In genomic region chr13:46181799-46182490, GRCh38 we compare ENCODE assay signal across 8 cellular contexts. TPM values are rescaled to one million over a fixed set of nuclear protein-coding genes. Genes with fewer than 3 reads are reported as not detected.
DNase-seq lines count a peak whose midpoint lies in the region; ATAC-seq lines count a peak whose summit lies in the region.

LCP1 (minus strand) TSS chr13:46182177; CDS start chr13:46159662, 22,515 bp downstream.

- H3K27ac ChIP-seq in CD8-positive, alpha-beta memory T cell (ENCODE audit: low read depth, low read length), result peak within 1 kb of the TSS; percentile 82

- peak within 1 kb of the TSS; percentile 97 to 100 (median 98) for H3K4me3 Mint-ChIP-seq in CD8-positive, alpha-beta memory T cell

- no peaks in the 10 kb centered on the region for H3K9me3 ChIP-seq in CD8-positive, alpha-beta memory T cell (ENCODE audit: low read length)

- CTCF ChIA-PET in CD8-positive, alpha-beta memory T cell (lab: Charles Lee), result interaction anchor here (0.7 to 8.5 kb wide), 9 partner anchors 11 to 140 kb away, joined by 3 to 105 read pairs (median 5); no protein-coding TSS in a partner anchor

- H3K4me1 ChIP-seq in CD8-positive, alpha-beta memory T cell (ENCODE audit: insufficient read depth, low read length), result peaks cover 44% of the 10 kb centered on the region

- H3K9me3 Mint-ChIP-seq in CD8-positive, alpha-beta memory T cell, result no peaks in the 10 kb centered on the region

- peak within 1 kb of the TSS; percentile 81 for H3K4me3 ChIP-seq in CD8-positive, alpha-beta memory T cell (ENCODE audit: low read length)
- H3K4me3 ChIP-seq in Jurkat, Clone E6-1 (ENCODE audit: low read length), result peak within 1 kb of the TSS; percentile 82

- H3K36me3 Mint-ChIP-seq in CD8-positive, alpha-beta memory T cell, result peaks cover 0 to 38% (median 5%) of the 10 kb centered on the region in 3 donors

- peak; percentile 64 for ATAC-seq in GM21390 (IDR thresholded peaks at IDR 0.05; ENCODE audit: unreplicated experiment)
- peak; percentile 74 for ATAC-seq in sciatic nerve

- POLR2A ChIA-PET in CD8-positive, alpha-beta memory T cell (lab: Charles Lee), result interaction anchor here (0.7 to 2.9 kb wide), 9 partner anchors 10 to 106 kb away, joined by 3 to 50 read pairs (median 7); no protein-coding TSS in a partner anchor

- intact Hi-C loops in sciatic nerve (cut with DNase I), result no loop called here

- H3K4me1 Mint-ChIP-seq in CD8-positive, alpha-beta memory T cell, result peaks cover 56 to 67% (median 58%) of the 10 kb centered on the region in 3 donors

- H3K36me3 ChIP-seq in CD8-positive, alpha-beta memory T cell (ENCODE audit: insufficient read depth, low read length), result no peaks in the 10 kb centered on the region

- no peaks in the 10 kb centered on the region for H3K27me3 ChIP-seq in CD8-positive, alpha-beta memory T cell (ENCODE audit: insufficient read depth, low read length, poor library complexity, severe bottlenecking)

- H3K27ac Mint-ChIP-seq in CD8-positive, alpha-beta memory T cell, result peak within 1 kb of the TSS; percentile 89 to 99 (median 97)

- peaks cover 0 to 7% of the 10 kb centered on the region in 2 donors for H3K27me3 Mint-ChIP-seq in CD8-positive, alpha-beta memory T cell

- DNase-seq in CD8-positive, alpha-beta memory T cell, result peak; percentile 60 to 91 (median 90)
- DNase-seq in Jurkat, Clone E6-1 (ENCODE audit: low read depth, low spot score), result peak; percentile 98
- DNase-seq in activated CD4-positive, CD25-positive, alpha-beta regulatory T cell (lab: John Stamatoyannopoulos, UW), result peak; percentile 25 to 58 (median 49)
- peak; percentile 75 for DNase-seq in effector CD4-positive, alpha-beta T cell
- DNase-seq in sciatic nerve (ENCODE audit: low spot score) (no peak), dedifferentiated amniotic fluid mesenchymal stem cell (ENCODE audit: extremely low spot score) (no peak), cerebellum (ENCODE audit: low spot score) (no peak)

RNA-seq across cellular contexts. Expression of gene LCP1, which starts in this region (rescaled TPM):
- total RNA-seq in CD8-positive, alpha-beta memory T cell, result 100 to 1,000 TPM; 838 to 869 TPM
- 1,545 TPM for polyA plus RNA-seq in CD8-positive, alpha-beta memory T cell
- 646 TPM for polyA plus RNA-seq in Jurkat, Clone E6-1 (2012; ENCODE audit: insufficient read depth, insufficient read length)
- total RNA-seq in sciatic nerve (52.7 TPM), cerebellum (5.7 TPM)

Comparison
In these comparisons a context has a peak if more than half of its experiments do, and no peak if none do; other contexts are left out.
1. RNA of gene LCP1 (total RNA-seq): 838 to 869 TPM in CD8-positive, alpha-beta memory T cell; 52.7 TPM in sciatic nerve (single experiment) and 5.7 TPM in cerebellum (single experiment); every median in the first group is over 10 times any median in the second.
2. DNase-seq: peak in CD8-positive, alpha-beta memory T cell (5 of 5), Jurkat, Clone E6-1 (single experiment), activated CD4-positive, CD25-positive, alpha-beta regulatory T cell (4 of 4) and effector CD4-positive, alpha-beta T cell (single experiment); none in sciatic nerve (single experiment), dedifferentiated amniotic fluid mesenchymal stem cell (single experiment) and cerebellum (single experiment).